Comparison of ENCODE assay signal across 8 cellular contexts in the genomic region with DNA sequence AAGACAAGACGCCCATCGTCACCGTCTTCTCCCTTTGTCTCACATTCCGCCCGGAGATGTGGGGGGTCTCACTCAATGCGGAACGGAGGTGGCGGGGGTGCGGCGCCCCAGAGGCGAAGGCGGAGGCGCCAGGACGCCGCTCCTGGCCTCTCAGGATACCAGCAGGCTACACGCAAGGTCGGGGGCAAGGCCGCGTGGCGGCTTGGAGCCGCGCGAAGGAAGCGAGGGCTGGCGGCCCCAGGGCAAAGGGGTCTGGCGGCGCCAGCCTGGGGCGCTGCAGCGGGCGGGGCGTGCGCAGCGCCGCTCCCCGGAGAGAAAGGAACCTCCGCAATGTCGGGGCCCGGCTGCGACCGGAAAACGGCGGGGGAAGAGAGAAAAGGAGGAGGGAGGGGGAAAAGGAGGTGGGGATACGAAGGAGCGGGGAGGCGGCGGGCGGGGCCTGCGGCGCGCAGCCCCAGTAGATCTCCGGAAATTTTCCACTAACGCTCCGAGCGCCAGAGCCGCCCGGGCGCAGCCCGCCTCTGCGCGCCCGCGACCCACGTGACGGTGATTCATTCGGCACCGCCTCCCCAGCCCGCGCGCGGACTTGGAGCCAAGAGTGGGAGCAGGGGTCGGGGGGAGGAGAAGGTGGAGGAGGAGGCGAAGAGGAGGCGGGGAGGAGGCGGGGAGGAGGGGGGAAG. TPM values are rescaled to one million over a fixed set of nuclear protein-coding genes. Genes with fewer than 3 reads are reported as not detected.
DNase-seq lines count a peak whose midpoint lies in the region; ATAC-seq, FAIRE-seq and TF ChIP-seq lines count a peak whose summit lies in the region.

No MANE protein-coding gene starts in this region.

- peak overlapping the region; percentile 85 for H3K4me2 ChIP-seq in HepG2 (ENCODE audit: low read depth, low read length)

- peak overlapping the region; percentile 67 to 90 (median 73); a peak in 5 of 6 replicates for H3K4me3 ChIP-seq in HepG2 (replicated peaks in 1 of 3; ENCODE audit: insufficient read depth in 1 of 3, low read depth in 2 of 3, low read length in 3 of 3)

- H3K9me3 Mint-ChIP-seq in activated CD4-positive, alpha-beta T cell treated with anti-CD3 and anti-CD28 coated beads, Interleukin-2, amount 10 ng/mL, durations not matched to agents 7 days and 5 days = peaks cover 3% of the 10 kb centered on the region

- peak; percentile 66 for ATAC-seq in GM19328 (IDR thresholded peaks at IDR 0.05; ENCODE audit: unreplicated experiment)
- peak; percentile 47 for ATAC-seq in HG03469 (IDR thresholded peaks at IDR 0.05; ENCODE audit: unreplicated experiment)
- peak; percentile 87 for ATAC-seq in HepG2

- H3K4me3 Mint-ChIP-seq in activated CD4-positive, alpha-beta T cell treated with anti-CD3 and anti-CD28 coated beads, Interleukin-2, amount 10 ng/mL, durations not matched to agents 7 days and 5 days = peak overlapping the region; percentile 84

- H3K9me3 ChIP-seq in HepG2 (ENCODE audit: low read length) = no peaks in the 10 kb centered on the region

- H3K36me3 ChIP-seq in HepG2 (replicated peaks in 1 of 2; ENCODE audit: control insufficient read depth in 1 of 2, insufficient read depth in 2 of 2, low read length in 2 of 2) = no peaks in the 10 kb centered on the region; a peak in 1 of 5 replicates

- TF ChIP-seq CTCF in C4-2B (conservative IDR thresholded peaks at IDR 0.05) (peak; percentile 37), HepG2 (CRISPR knock-in tag; IDR thresholded peaks at IDR 0.05) (peak; percentile 60)

- H3K9ac ChIP-seq in HepG2 (ENCODE audit: insufficient read depth, low read depth, low read length) = peak overlapping the region; percentile 97

- CTCF ChIA-PET in activated CD4-positive, alpha-beta T cell treated with anti-CD3 and anti-CD28 coated beads, Interleukin-2, amount 10 ng/mL, durations not matched to agents 7 days and 5 days (lab: Charles Lee) = no interaction called here
- CTCF ChIA-PET in HepG2 (lab: Yijun Ruan, JAX; ENCODE audit: low intra/inter-chr PET ratio, low total read pairs) = no interaction called here

- TF ChIP-seq POLR2A in HepG2 (IDR thresholded peaks at IDR 0.05; ENCODE audit: insufficient read depth in 1 of 2, low read depth in 2 of 2, low read length in 2 of 2) = peak in 1 of 2 experiments; percentile 65; a peak in 2 of 4 replicates

- BruUV-seq in HepG2 (replicated peaks; lab: Mats Ljungman, UMichigan) = no TSS peak

- H3K27ac ChIP-seq in C4-2B (peak overlapping the region; percentile 96), HepG2 (ENCODE audit: extremely low read length, insufficient read depth, low read length) (peak overlapping the region; percentile 98)

- FAIRE-seq in HepG2 (lab: Jason Lieb, UNC) = no peak

- H3K27ac Mint-ChIP-seq in activated CD4-positive, alpha-beta T cell treated with anti-CD3 and anti-CD28 coated beads, Interleukin-2, amount 10 ng/mL, durations not matched to agents 7 days and 5 days = peak overlapping the region; percentile 97

- peak; percentile 39 to 86; a peak in 2 of 4 replicates for TF ChIP-seq EP300 in HepG2 (IDR thresholded peaks at IDR 0.05; ENCODE audit: low read depth in 2 of 2, low read length in 2 of 2)
- TF ChIP-seq EP300 in HepG2 (CRISPR knock-in tag; IDR thresholded peaks at IDR 0.05; ENCODE audit: borderline replicate concordance) = no peak

- WGBS in HepG2 (ENCODE audit: low lambda C conversion rate) = under 1% methylated on average over 49 of the region's 74 CpGs

- H3K36me3 Mint-ChIP-seq in activated CD4-positive, alpha-beta T cell treated with anti-CD3 and anti-CD28 coated beads, Interleukin-2, amount 10 ng/mL, durations not matched to agents 7 days and 5 days (ENCODE audit: low read depth) = peaks cover 7% of the 10 kb centered on the region

- H3K27me3 Mint-ChIP-seq in activated CD4-positive, alpha-beta T cell treated with anti-CD3 and anti-CD28 coated beads, Interleukin-2, amount 10 ng/mL, durations not matched to agents 7 days and 5 days = no peaks in the 10 kb centered on the region

- TF ChIP-seq RAD21 in HepG2 (CRISPR knock-in tag; IDR thresholded peaks at IDR 0.05) = peak; percentile 72

- POLR2A ChIA-PET in activated CD4-positive, alpha-beta T cell treated with anti-CD3 and anti-CD28 coated beads, Interleukin-2, amount 10 ng/mL, durations not matched to agents 7 days and 5 days (lab: Charles Lee) = interaction anchor here (0.6 kb wide), 1 partner anchor 832 kb away, joined by 3 read pairs; no protein-coding TSS in a partner anchor
- POLR2A ChIA-PET in HepG2 (lab: Yijun Ruan, JAX) = interaction anchor here (0.9 to 7.1 kb wide), 7 partner anchors 12 to 173 kb away, joined by 3 to 91 read pairs (median 4); a partner anchor contains a TSS

- H3K4me1 Mint-ChIP-seq in activated CD4-positive, alpha-beta T cell treated with anti-CD3 and anti-CD28 coated beads, Interleukin-2, amount 10 ng/mL, durations not matched to agents 7 days and 5 days = peaks cover 60% of the 10 kb centered on the region

- H3K27me3 ChIP-seq in HepG2 (ENCODE audit: control insufficient read depth in 1 of 2, insufficient read depth in 2 of 2, low read length in 2 of 2) = no peaks in the 10 kb centered on the region; a peak in 1 of 5 replicates

- no peaks in the 10 kb centered on the region for H4K20me1 ChIP-seq in HepG2 (ENCODE audit: insufficient read depth, low read length)

- in situ Hi-C loops in HepG2 (cut with HindIII; ENCODE audit: extremely low pct_ligation_motif_present, low pct_unique_long_range_greater_than_20kb) = no loop called here

- intact Hi-C loops in HepG2 (cut with micrococcal nuclease; ENCODE audit: unreplicated experiment) = loop anchor here (1.0 to 2.0 kb wide), 3 partner anchors 10 to 278 kb away; no protein-coding TSS in a partner anchor

- DNase-seq in NCI-H524 treated with DMSO at 0.1 percent for 48 hours (lab: John Stamatoyannopoulos, UW) = peak; percentile 56
- DNase-seq in activated CD4-positive, alpha-beta T cell treated with anti-CD3 and anti-CD28 coated beads, Interleukin-2, amount 10 ng/mL, durations not matched to agents 7 days and 5 days = peak; percentile 95
- DNase-seq in cortex of kidney (lab: John Stamatoyannopoulos, UW) = peak; percentile 62
- DNase-seq in HepG2 (ENCODE audit: low spot score) = peak; percentile 93
- peak; percentile 87 to 89 for DNase-seq in stimulated activated CD4-positive, alpha-beta T cell treated with anti-CD3 and anti-CD28 coated beads, Interleukin-2, amount 100 ng/mL, for 48 hours

- peaks cover 68% of the 10 kb centered on the region for H3K4me1 ChIP-seq in HepG2 (ENCODE audit: insufficient read depth, low read length)

- no peak overlapping the region for H2AFZ ChIP-seq in HepG2 (ENCODE audit: low read length)

- peaks cover 22% of the 10 kb centered on the region for H3K79me2 ChIP-seq in HepG2 (ENCODE audit: insufficient read depth, low read length)

TF ChIP-seq in HepG2, 621 proteins besides CTCF, POLR2A, EP300 and RAD21 (continues in another document):
- TF ChIP-seq NR2F2 (IDR thresholded peaks at IDR 0.05; ENCODE audit: borderline replicate concordance, low read depth) (peak; percentile 46; the same call in 1 of the 2 replicates), ZNF33A (CRISPR knock-in tag; IDR thresholded peaks at IDR 0.05; ENCODE audit: borderline replicate concordance) (no peak), HOXA7 (CRISPR knock-in tag; IDR thresholded peaks at IDR 0.05) (no peak), FOXO1 (CRISPR knock-in tag; IDR thresholded peaks at IDR 0.05) (no peak)
- TF ChIP-seq, protein P1, sequence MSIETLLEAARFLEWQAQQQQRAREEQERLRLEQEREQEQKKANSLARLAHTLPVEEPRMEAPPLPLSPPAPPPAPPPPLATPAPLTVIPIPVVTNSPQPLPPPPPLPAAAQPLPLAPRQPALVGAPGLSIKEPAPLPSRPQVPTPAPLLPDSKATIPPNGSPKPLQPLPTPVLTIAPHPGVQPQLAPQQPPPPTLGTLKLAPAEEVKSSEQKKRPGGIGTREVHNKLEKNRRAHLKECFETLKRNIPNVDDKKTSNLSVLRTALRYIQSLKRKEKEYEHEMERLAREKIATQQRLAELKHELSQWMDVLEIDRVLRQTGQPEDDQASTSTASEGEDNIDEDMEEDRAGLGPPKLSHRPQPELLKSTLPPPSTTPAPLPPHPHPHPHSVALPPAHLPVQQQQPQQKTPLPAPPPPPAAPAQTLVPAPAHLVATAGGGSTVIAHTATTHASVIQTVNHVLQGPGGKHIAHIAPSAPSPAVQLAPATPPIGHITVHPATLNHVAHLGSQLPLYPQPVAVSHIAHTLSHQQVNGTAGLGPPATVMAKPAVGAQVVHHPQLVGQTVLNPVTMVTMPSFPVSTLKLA (IDR thresholded peaks at IDR 0.05) = peak; percentile 43; the same call in 1 of the 2 replicates

RNA-seq across cellular contexts. Expression of a gene that starts 10.5 kb away (rescaled TPM):
- total RNA-seq in activated CD4-positive, alpha-beta T cell treated with anti-CD3 and anti-CD28 coated beads, Interleukin-2, amount 10 ng/mL, durations not matched to agents 7 days and 5 days = 100 to 1,000 TPM; 216 to 283 TPM
- total RNA-seq in HepG2 (2016; rRNA removed; fragmentation: Illumina TruSeq; extraction: Trizol) = 230 and 368 TPM in 2 replicates
- total RNA-seq in HepG2 (2016; cell fraction: cytosol; rRNA removed; fragmentation: Illumina TruSeq; extraction: Trizol; ENCODE audit: low read depth) = 31.8 and 45.4 TPM in 2 replicates
- 210 and 375 TPM in 2 replicates for total RNA-seq in HepG2 (2016; cell fraction: insoluble cytoplasmic fraction; rRNA removed; fragmentation: Illumina TruSeq; extraction: Trizol)
- total RNA-seq in HepG2 (2016; cell fraction: membrane; rRNA removed; fragmentation: Illumina TruSeq; extraction: Trizol) = 98.8 and 127 TPM in 2 replicates
- total RNA-seq in HepG2 (2016; cell fraction: nucleus; rRNA removed; fragmentation: Illumina TruSeq; extraction: Trizol) = 947 and 961 TPM in 2 replicates
- polyA plus RNA-seq in HepG2 (2011; rRNA removed) = 861 and 880 TPM in 2 replicates
- polyA plus RNA-seq in HepG2 (2011; cell fraction: cytosol; rRNA removed) = 346 and 636 TPM in 2 replicates
- 926 and 1,239 TPM in 2 replicates for polyA plus RNA-seq in HepG2 (2011; cell fraction: nucleus; rRNA removed)
- polyA plus RNA-seq in HepG2 (2012) = 836 and 868 TPM in 2 replicates
- 8.1 TPM in 2 replicates for polyA plus RNA-seq in HepG2 (2016; cell fraction: cytosol; fragmentation: Illumina TruSeq; extraction: Trizol; ENCODE audit: low read depth)
- 138 and 148 TPM in 2 replicates for polyA plus RNA-seq in HepG2 (2016; cell fraction: insoluble cytoplasmic fraction; fragmentation: Illumina TruSeq; extraction: Trizol; ENCODE audit: low read depth)
- polyA plus RNA-seq in HepG2 (2016; cell fraction: membrane; fragmentation: Illumina TruSeq; extraction: Trizol; ENCODE audit: low read depth) = 24.1 and 28.9 TPM in 2 replicates
- polyA plus RNA-seq in HepG2 (2016; cell fraction: nucleus; fragmentation: Illumina TruSeq; extraction: Trizol; ENCODE audit: insufficient read depth, low read depth) = 882 and 909 TPM in 2 replicates
- 406 and 1,055 TPM in 2 replicates for polyA minus RNA-seq in HepG2 (2011; rRNA and poly(A)+ RNA removed; ENCODE audit: low replicate concordance)
- 1,075 and 1,302 TPM in 2 replicates for polyA minus RNA-seq in HepG2 (2011; cell fraction: cytosol; rRNA and poly(A)+ RNA removed)
- polyA minus RNA-seq in HepG2 (2011; cell fraction: nucleus; rRNA and poly(A)+ RNA removed) = 2,125 and 2,864 TPM in 2 replicates

Comparison
In these comparisons a context has a peak if more than half of its experiments do, and no peak if none do; other contexts are left out.
1. Peak in every context shown above with its lines: DNase-seq, ATAC-seq, H3K4me3 ChIP-seq and H3K27ac ChIP-seq.